ENCODE assay signal across 24 cellular contexts in genomic region chr2:98025481-98026037, GRCh38. TPM values are rescaled to one million over a fixed set of nuclear protein-coding genes. Genes with fewer than 3 reads are reported as not detected.
DNase-seq lines count a peak whose midpoint lies in the region; ATAC-seq and TF ChIP-seq lines count a peak whose summit lies in the region.
"Had no signal": no experiment of that assay in that cellular context is flagged by ENCODE, and none has a peak within 500 bp of the region (broad histone marks: within the 10 kb centered on the region; RNA-seq: fewer than 3 reads in every experiment).

No MANE protein-coding gene starts in this region.

- peak overlapping the region; percentile 66 to 74 for H3K4me3 Mint-ChIP-seq in stimulated activated naive B cell treated with anti-CD40 and anti-IgM and Interleukin-4, amounts not matched to agents 10 μg/mL and 1 μg/mL and 100 μg/mL, for 72 hours
- H3K4me3 Mint-ChIP-seq: CD4-positive, CD25-positive, alpha-beta regulatory T cell; dendritic cell treated with granulocyte-macrophage colony-stimulating factor and Interleukin-4, amounts not matched to agents 40 ng/mL and 50 ng/mL, for 4 days had no signal

- H3K27me3 Mint-ChIP-seq in stimulated activated naive B cell treated with anti-CD40 and anti-IgM and Interleukin-4, amounts not matched to agents 10 μg/mL and 1 μg/mL and 100 μg/mL, for 72 hours, result no peaks in the 10 kb centered on the region

- H3K27me3 ChIP-seq in Karpas-422 (ENCODE audit: low read length) (no peaks in the 10 kb centered on the region), body of pancreas (no peaks in the 10 kb centered on the region), gastroesophageal sphincter (no peaks in the 10 kb centered on the region)
- H3K27me3 ChIP-seq: pancreas, stomach had no signal

- H3K9me3 ChIP-seq in Karpas-422 (ENCODE audit: low read length) (no peaks in the 10 kb centered on the region), body of pancreas (peaks cover 0 to 3% (median 0%) of the 10 kb centered on the region in 3 donors), gastroesophageal sphincter (no peaks in the 10 kb centered on the region)
- H3K9me3 ChIP-seq: pancreas, stomach had no signal

- peak overlapping the region; percentile 63 for H3K9ac ChIP-seq in Karpas-422 (ENCODE audit: low read length)

- TF ChIP-seq POLR2A in body of pancreas (IDR thresholded peaks at IDR 0.05) (no peak), gastroesophageal sphincter (IDR thresholded peaks at IDR 0.05) (no peak)

- H3K4me3 ChIP-seq in Karpas-422 (ENCODE audit: low read length), result peak overlapping the region; percentile 61
- no peak overlapping the region for H3K4me3 ChIP-seq in body of pancreas
- H3K4me3 ChIP-seq in gastroesophageal sphincter, result no peak overlapping the region
- H3K4me3 ChIP-seq: pancreas, SK-N-MC, stomach had no signal

- no peaks in the 10 kb centered on the region for H4K20me1 ChIP-seq in Karpas-422 (ENCODE audit: insufficient read depth, low read depth, low read length)

- no peak for TF ChIP-seq EP300 in gastroesophageal sphincter (IDR thresholded peaks at IDR 0.05)

- no peaks in the 10 kb centered on the region for H3K9me2 ChIP-seq in Karpas-422 (replicated peaks; ENCODE audit: insufficient read depth, low read length)

- H3K4me2 ChIP-seq in Karpas-422 (ENCODE audit: low read depth, low read length, poor library complexity, severe bottlenecking), result peak overlapping the region; percentile 74

- intact Hi-C loops in body of pancreas (cut with DNase I), result no loop called here

- ATAC-seq in body of pancreas (no peak), HG02678 (IDR thresholded peaks at IDR 0.05; ENCODE audit: unreplicated experiment) (no peak), gastroesophageal sphincter (no peak)
- ATAC-seq in stimulated activated naive B cell treated with anti-CD40 and anti-IgM and Interleukin-4, amounts not matched to agents 10 μg/mL and 1 μg/mL and 100 μg/mL, for 72 hours (replicated peaks), result no peak
- ATAC-seq: activated CD4-positive, CD25-positive, alpha-beta regulatory T cell treated with anti-CD3 and anti-CD28 coated beads, Interleukin-2, amount 50 U/mL, for 24 hours; naive thymus-derived CD4-positive, alpha-beta T cell; Panc1; pancreas had no signal

- TF ChIP-seq CTCF in body of pancreas (IDR thresholded peaks at IDR 0.05) (peak in 4 of 7 experiments; percentile 18 to 29 (median 26)), gastroesophageal sphincter (IDR thresholded peaks at IDR 0.05) (no peak)

- H2AFZ ChIP-seq in Karpas-422 (ENCODE audit: low read length), result peak overlapping the region; percentile 4

- H3K36me3 ChIP-seq in Karpas-422 (ENCODE audit: insufficient read depth, low read length) (no peaks in the 10 kb centered on the region), body of pancreas (replicated peaks in 1 of 2; ENCODE audit: insufficient read depth in 1 of 2, low read depth in 2 of 2) (no peaks in the 10 kb centered on the region), gastroesophageal sphincter (no peaks in the 10 kb centered on the region)
- H3K36me3 ChIP-seq: pancreas, stomach had no signal

- H3K27ac Mint-ChIP-seq in stimulated activated naive B cell treated with anti-CD40 and anti-IgM and Interleukin-4, amounts not matched to agents 10 μg/mL and 1 μg/mL and 100 μg/mL, for 72 hours, result peak overlapping the region; percentile 94
- H3K27ac Mint-ChIP-seq: CD4-positive, CD25-positive, alpha-beta regulatory T cell had no signal

- DNase-seq in SIG-M5 treated with dmso at 0.1 percent for 504 hours (lab: John Stamatoyannopoulos, UW; ENCODE audit: unreplicated experiment), result peak; percentile 21
- no peak for DNase-seq in SIG-M5 (lab: John Stamatoyannopoulos, UW)
- DNase-seq in Karpas-422, result peak; percentile 63
- DNase-seq in body of pancreas, result no peak
- DNase-seq in stimulated activated naive B cell treated with anti-CD40 and anti-IgM and Interleukin-4, amounts not matched to agents 10 μg/mL and 1 μg/mL and 100 μg/mL, for 72 hours, result no peak
- DNase-seq in activated naive CD4-positive, alpha-beta T cell (lab: John Stamatoyannopoulos, UW), result no peak
- DNase-seq: activated CD8-positive, alpha-beta memory T cell treated with anti-CD3 and anti-CD28 coated beads for 24 hours; activated T-cell treated with anti-CD3 and anti-CD28 coated beads, Interleukin-2, amount 50 U/mL, for 48 hours; CD4-positive, CD25-positive, alpha-beta regulatory T cell; DMS79 treated with DMSO at 0.1 percent for 48 hours; foreskin melanocyte; Kasumi-1; kidney; naive thymus-derived CD4-positive, alpha-beta T cell; NCI-H526 treated with DMSO at 0.1 percent for 48 hours; pancreas; stimulated activated CD4-positive, alpha-beta T cell treated with anti-CD3 and anti-CD28 coated beads, Interleukin-2, amount 100 ng/mL, for 24 hours; stomach had no signal

- peaks cover 6 to 11% of the 10 kb centered on the region in 2 donors for H3K36me3 Mint-ChIP-seq in stimulated activated naive B cell treated with anti-CD40 and anti-IgM and Interleukin-4, amounts not matched to agents 10 μg/mL and 1 μg/mL and 100 μg/mL, for 72 hours

- peaks cover 3 to 4% of the 10 kb centered on the region in 2 donors for H3K9me3 Mint-ChIP-seq in stimulated activated naive B cell treated with anti-CD40 and anti-IgM and Interleukin-4, amounts not matched to agents 10 μg/mL and 1 μg/mL and 100 μg/mL, for 72 hours
- H3K9me3 Mint-ChIP-seq: dendritic cell treated with granulocyte-macrophage colony-stimulating factor and Interleukin-4, amounts not matched to agents 40 ng/mL and 50 ng/mL, for 4 days had no signal

- H3K4me1 ChIP-seq in Karpas-422 (ENCODE audit: low read length) (peaks cover 75% of the 10 kb centered on the region), body of pancreas (no peaks in the 10 kb centered on the region), gastroesophageal sphincter (peaks cover 0 to 10% (median 0%) of the 10 kb centered on the region in 3 donors)
- H3K4me1 ChIP-seq: pancreas had no signal

- H3K79me2 ChIP-seq in Karpas-422 (ENCODE audit: low read length), result no peaks in the 10 kb centered on the region

- H3K27ac ChIP-seq in Karpas-422 (ENCODE audit: low read length) (peak overlapping the region; percentile 95), body of pancreas (no peak overlapping the region), gastroesophageal sphincter (no peak overlapping the region)
- H3K27ac ChIP-seq: pancreas, SK-N-MC had no signal

- peaks cover 49 to 78% of the 10 kb centered on the region in 2 donors for H3K4me1 Mint-ChIP-seq in stimulated activated naive B cell treated with anti-CD40 and anti-IgM and Interleukin-4, amounts not matched to agents 10 μg/mL and 1 μg/mL and 100 μg/mL, for 72 hours

RNA-seq across cellular contexts. Expression of gene TMEM131, which starts 29.8 kb away (rescaled TPM):
- total RNA-seq in Karpas-422 (2014; rRNA removed; shearing (Covaris generic); ENCODE audit: low replicate concordance), result 11.2 and 20.9 TPM in 2 replicates
- total RNA-seq in body of pancreas, result 10 to 100 TPM; 20.0 to 21.4 TPM
- 10 to 100 TPM; 32.0 to 46.4 (median 33.9) TPM for total RNA-seq in gastroesophageal sphincter

Comparison
In these comparisons a context has a peak if more than half of its experiments do, and no peak if none do; other contexts are left out.
1. DNase-seq: peak in SIG-M5 treated with dmso at 0.1 percent for 504 hours (single experiment) and Karpas-422 (single experiment); none in SIG-M5 (single experiment), body of pancreas (0 of 4), stimulated activated naive B cell treated with anti-CD40 and anti-IgM and Interleukin-4, amounts not matched to agents 10 μg/mL and 1 μg/mL and 100 μg/mL, for 72 hours (single experiment) and activated naive CD4-positive, alpha-beta T cell (0 of 4).
2. CTCF ChIP-seq: peak in body of pancreas (4 of 7); none in gastroesophageal sphincter (0 of 4).